In the genomic region with DNA sequence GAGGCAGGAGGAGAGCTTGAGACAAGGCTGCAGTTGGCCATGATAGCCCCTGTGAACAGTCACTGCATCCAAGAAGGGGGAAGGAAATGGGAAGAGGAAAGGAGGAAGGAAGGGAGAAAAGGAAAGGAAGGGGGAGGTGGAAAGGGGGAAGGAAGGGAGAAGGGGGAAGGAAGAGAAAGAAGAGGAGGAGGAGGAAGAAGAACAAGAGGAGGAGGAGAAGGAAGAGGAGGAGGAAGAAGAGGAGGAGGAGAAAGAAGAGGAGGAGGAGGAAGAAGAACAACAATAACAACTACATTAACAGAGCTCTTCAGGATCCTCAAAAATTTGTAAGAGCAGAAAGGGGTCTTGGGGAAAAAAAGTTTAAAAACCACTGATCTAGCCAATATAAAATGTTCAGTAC, we compare ENCODE assay signal across 19 cellular contexts. TPM values are rescaled to one million over a fixed set of nuclear protein-coding genes. Genes with fewer than 3 reads are reported as not detected.
DNase-seq lines count a peak whose midpoint lies in the region; ATAC-seq, FAIRE-seq and TF ChIP-seq lines count a peak whose summit lies in the region.
"Had no signal": no experiment of that assay in that cellular context is flagged by ENCODE, and none has a peak within 500 bp of the region (broad histone marks: within the 10 kb centered on the region; RNA-seq: fewer than 3 reads in every experiment).

No MANE protein-coding gene starts in this region.

- H3K4me3 Mint-ChIP-seq in Caco-2 (ENCODE audit: unreplicated experiment), result no peak overlapping the region
- H3K4me3 Mint-ChIP-seq: B cell; CD4-positive, alpha-beta T cell; HFFc6 had no signal

- H3K27ac ChIP-seq in BLaER1 treated with 17β-estradiol and CSF1 and Interleukin-3, amounts not matched to agents 10 nM and 100 nM, result no peak overlapping the region
- H3K27ac ChIP-seq in K562 (ENCODE audit: extremely low read depth, low read depth, low read length) (no peak overlapping the region), neutrophil (peak overlapping the region; percentile 61)
- H3K27ac ChIP-seq: GM23248 had no signal

- TF ChIP-seq EP300 in K562 (IDR thresholded peaks at IDR 0.05; ENCODE audit: low read length), result no peak

- no peak for FAIRE-seq in K562 (lab: Jason Lieb, UNC)
- FAIRE-seq: GM12892, GM18507 had no signal

- no peaks in the 10 kb centered on the region for H3K9me1 ChIP-seq in K562 (ENCODE audit: control insufficient read depth, insufficient read depth, low read length)

- H2AFZ ChIP-seq in K562 (ENCODE audit: low read depth, low read length), result no peak overlapping the region
- H2AFZ ChIP-seq: GM23248 had no signal

- intact Hi-C loops in Caco-2 (cut with micrococcal nuclease; ENCODE audit: unreplicated experiment), result no loop called here
- intact Hi-C loops in K562 (cut with micrococcal nuclease), result no loop called here

- POLR2A ChIA-PET in Caco-2 (lab: Charles Lee) (interaction anchor here (0.6 kb wide), 1 partner anchor 32 kb away, joined by 4 read pairs; a partner anchor contains a TSS), K562 (lab: Yijun Ruan, JAX) (interaction anchor here (0.8 to 1.5 kb wide), 4 partner anchors 23 to 83 kb away, joined by 3 to 5 read pairs (median 3); no protein-coding TSS in a partner anchor)

- H3K27ac Mint-ChIP-seq in Caco-2 (ENCODE audit: unreplicated experiment), result peak overlapping the region; percentile 13
- H3K27ac Mint-ChIP-seq: B cell; CD4-positive, alpha-beta T cell; HFFc6 had no signal

- no peak for DNase-seq in Caco-2
- no peak for DNase-seq in K562 (ENCODE audit: extremely low read depth in 1 of 4, low spot score in 3 of 4)
- no peak for DNase-seq in NCI-H2107 treated with DMSO at 0.1 percent for 48 hours (lab: John Stamatoyannopoulos, UW; ENCODE audit: unreplicated experiment)
- DNase-seq in glomerular visceral epithelial cell (ENCODE audit: extremely low spot score), result no peak
- no peak for DNase-seq in HUDEP-2 (lab: John Stamatoyannopoulos, UW; ENCODE audit: unreplicated experiment in 76 of 76)
- DNase-seq: C1 segment of cervical spinal cord; CD4-positive, alpha-beta T cell; DMS153; DMS79; GDM1; GM23248; HCEC 1CT; HFFc6; KBM-7 had no signal

- H3K9me3 ChIP-seq in BLaER1 treated with 17β-estradiol and CSF1 and Interleukin-3, amounts not matched to agents 10 nM and 100 nM (replicated peaks in 1 of 11), result no peaks in the 10 kb centered on the region
- H3K9me3 ChIP-seq in Caco-2, result no peaks in the 10 kb centered on the region
- H3K9me3 ChIP-seq in K562 (replicated peaks; ENCODE audit: control insufficient read depth, insufficient read depth, low read depth, low read length), result no peaks in the 10 kb centered on the region
- H3K9me3 ChIP-seq in neutrophil, result no peaks in the 10 kb centered on the region

- in situ Hi-C loops in K562 (cut with MboI), result no loop called here

- H3K4me1 Mint-ChIP-seq in Caco-2 (ENCODE audit: low read depth, unreplicated experiment), result peaks cover 44% of the 10 kb centered on the region

- no peaks in the 10 kb centered on the region for H3K27me3 Mint-ChIP-seq in Caco-2 (ENCODE audit: insufficient read depth, unreplicated experiment)
- H3K27me3 Mint-ChIP-seq: B cell; CD4-positive, alpha-beta T cell had no signal

- TF ChIP-seq CTCF in Caco-2 (IDR thresholded peaks at IDR 0.05; ENCODE audit: insufficient read depth in 1 of 2, low read depth in 1 of 2, low read length in 1 of 2, severe bottlenecking in 1 of 2, unreplicated experiment in 1 of 2) (no peak), K562 (IDR thresholded peaks at IDR 0.05 in 2 of 3, conservative IDR thresholded peaks at IDR 0.05 in 1 of 3; ENCODE audit: insufficient read depth in 2 of 3, low read depth in 1 of 3, low read length in 3 of 3) (no peak), neutrophil (IDR thresholded peaks at IDR 0.05) (no peak)

- H3K36me3 ChIP-seq in BLaER1 treated with 17β-estradiol and CSF1 and Interleukin-3, amounts not matched to agents 10 nM and 100 nM, result peaks cover 0 to 33% (median 14%) of the 10 kb centered on the region in 11 experiments; a peak in 15 of 22 replicates
- H3K36me3 ChIP-seq in Caco-2 (ENCODE audit: control insufficient read depth, insufficient read depth, low read length) (no peaks in the 10 kb centered on the region), K562 (ENCODE audit: control insufficient read depth, insufficient read depth, low read length) (peaks cover 5% of the 10 kb centered on the region; the same call in 1 of the 3 replicates), neutrophil (no peaks in the 10 kb centered on the region)

- H4K20me1 ChIP-seq in BLaER1 treated with 17β-estradiol and CSF1 and Interleukin-3, amounts not matched to agents 10 nM and 100 nM, result peaks cover 34 to 97% (median 89%) of the 10 kb centered on the region in 11 experiments
- H4K20me1 ChIP-seq in K562 (replicated peaks; ENCODE audit: control insufficient read depth, insufficient read depth, low read length), result peaks cover 24% of the 10 kb centered on the region

- CTCF ChIA-PET in Caco-2 (lab: Charles Lee) (no interaction called here), K562 (lab: Yijun Ruan, JAX; ENCODE audit: low intra/inter-chr PET ratio) (no interaction called here)

- no peak overlapping the region for H3K4me3 ChIP-seq in BLaER1 treated with 17β-estradiol and CSF1 and Interleukin-3, amounts not matched to agents 10 nM and 100 nM
- H3K4me3 ChIP-seq in Caco-2 (ENCODE audit: low read depth, low read length) (no peak overlapping the region), K562 (no peak overlapping the region), neutrophil (ENCODE audit: low read depth in 1 of 2, low read length in 1 of 2) (no peak overlapping the region)
- H3K4me3 ChIP-seq: GM23248 had no signal

- TF ChIP-seq POLR2A in K562 (conservative IDR thresholded peaks at IDR 0.05), result no peak

- BruUV-seq in Caco-2 (replicated peaks; lab: Mats Ljungman, UMichigan), result no TSS peak
- no TSS peak for BruUV-seq in K562 (replicated peaks; lab: Mats Ljungman, UMichigan)

- H3K9ac ChIP-seq in BLaER1 treated with 17β-estradiol and CSF1 and Interleukin-3, amounts not matched to agents 10 nM and 100 nM, result no peak overlapping the region
- no peak overlapping the region for H3K9ac ChIP-seq in K562 (ENCODE audit: insufficient read depth in 1 of 2, low read depth in 2 of 2, low read length in 2 of 2)
- H3K9ac ChIP-seq: GM23248 had no signal

- H3K27me3 ChIP-seq in BLaER1 treated with 17β-estradiol and CSF1 and Interleukin-3, amounts not matched to agents 10 nM and 100 nM, result no peaks in the 10 kb centered on the region
- H3K27me3 ChIP-seq in Caco-2 (replicated peaks; ENCODE audit: control insufficient read depth, insufficient read depth, low read length) (no peaks in the 10 kb centered on the region), K562 (ENCODE audit: control insufficient read depth in 2 of 2, insufficient read depth in 2 of 2, low read length in 2 of 2) (no peaks in the 10 kb centered on the region), neutrophil (no peaks in the 10 kb centered on the region)

- H3K4me2 ChIP-seq in BLaER1 treated with 17β-estradiol and CSF1 and Interleukin-3, amounts not matched to agents 10 nM and 100 nM, result peak overlapping the region in 7 of 11 experiments; percentile 8 to 55 (median 27); a peak in 10 of 22 replicates
- no peak overlapping the region for H3K4me2 ChIP-seq in K562 (ENCODE audit: insufficient read depth, low read length)

- H3K4me1 ChIP-seq in BLaER1 treated with 17β-estradiol and CSF1 and Interleukin-3, amounts not matched to agents 10 nM and 100 nM, result peaks cover 20 to 65% (median 32%) of the 10 kb centered on the region in 10 experiments
- H3K4me1 ChIP-seq in Caco-2, result peaks cover 44% of the 10 kb centered on the region
- H3K4me1 ChIP-seq in K562 (replicated peaks in 1 of 2; ENCODE audit: control insufficient read depth in 2 of 2, insufficient read depth in 2 of 2, low read length in 2 of 2), result peaks cover 6 to 13% of the 10 kb centered on the region in 2 experiments; a peak in 2 of 5 replicates
- H3K4me1 ChIP-seq in neutrophil (ENCODE audit: control insufficient read depth in 1 of 2, insufficient read depth in 1 of 2, low read depth in 1 of 2, low read length in 1 of 2), result peaks cover 34 to 40% of the 10 kb centered on the region in 2 experiments

- peaks cover 78% of the 10 kb centered on the region for H3K79me2 ChIP-seq in K562 (ENCODE audit: control insufficient read depth, insufficient read depth, low read length)

- no peak for ATAC-seq in K562

- peaks cover 40% of the 10 kb centered on the region for H3K36me3 Mint-ChIP-seq in Caco-2 (ENCODE audit: insufficient read depth, unreplicated experiment)

- no peak for TF ChIP-seq RAD21 in K562 (CRISPR knock-in tag; conservative IDR thresholded peaks at IDR 0.05 in 1 of 2, IDR thresholded peaks at IDR 0.05 in 1 of 2)

- H3K9me3 Mint-ChIP-seq in Caco-2 (ENCODE audit: unreplicated experiment), result no peaks in the 10 kb centered on the region
- H3K9me3 Mint-ChIP-seq: CD4-positive, alpha-beta T cell; HFFc6 had no signal

RNA-seq across cellular contexts. Expression of a gene that starts 5.2 kb away (rescaled TPM):
- total RNA-seq in Caco-2 (2022) (210 and 227 TPM in 2 replicates), K562 (2014; rRNA removed) (30.0 and 35.8 TPM in 2 replicates), K562 (2014; rRNA removed; fragmentation: Illumina TruSeq; extraction: Trizol) (45.4 and 53.5 TPM in 2 replicates), K562 (2015; rRNA removed; fragmentation: Illumina TruSeq; extraction: Trizol) (39.6 and 45.7 TPM in 2 replicates), K562 (2021) (70.8 and 77.2 TPM in 2 replicates)
- 17.2 and 50.1 TPM in 2 replicates for total RNA-seq in K562 (2011; cell fraction: chromatin; rRNA removed; ENCODE audit: low replicate concordance)
- total RNA-seq in K562 (2011; cell fraction: nucleolus; rRNA removed), result 15.7 and 17.4 TPM in 2 replicates
- total RNA-seq in K562 (2011; cell fraction: nucleoplasm; rRNA removed), result 22.2 and 30.5 TPM in 2 replicates
- polyA plus RNA-seq in K562 (2011; rRNA removed) (74.7 and 95.3 TPM in 2 replicates), K562 (2014; fragmentation: Illumina TruSeq; extraction: Trizol) (60.2 and 67.9 TPM in 2 replicates), K562 (2014; fragmentation: Nextera tagmentation; extraction: Ambion mirVana) (10 to 100 TPM; 14.0 to 15.7 TPM), K562 (2014; rRNA removed) (33.6 and 41.4 TPM in 2 replicates)
- 35.5 and 36.2 TPM in 2 replicates for polyA plus RNA-seq in K562 (2011; cell fraction: cytosol; rRNA removed)
- 21.9 and 32.9 TPM in 2 replicates for polyA plus RNA-seq in K562 (2011; cell fraction: nucleus; rRNA removed)
- polyA plus RNA-seq in K562 (2012), result 55.5 and 74.0 TPM in 2 replicates
- 200 and 246 TPM in 2 replicates for polyA minus RNA-seq in K562 (2011; rRNA and poly(A)+ RNA removed)
- 47.0 and 60.7 TPM in 2 replicates for polyA minus RNA-seq in K562 (2011; cell fraction: cytosol; rRNA and poly(A)+ RNA removed)
- polyA minus RNA-seq in K562 (2011; cell fraction: nucleus; rRNA and poly(A)+ RNA removed), result 12.4 and 26.5 TPM in 2 replicates

RNA-seq across cellular contexts. Expression of a gene that starts 32.0 kb away (rescaled TPM):
- total RNA-seq in Caco-2 (2022), result 111 and 113 TPM in 2 replicates
- total RNA-seq in K562 (2011; cell fraction: chromatin; rRNA removed; ENCODE audit: low replicate concordance), result 47.1 and 66.4 TPM in 2 replicates
- 27.8 and 30.0 TPM in 2 replicates for total RNA-seq in K562 (2011; cell fraction: nucleolus; rRNA removed)
- 47.8 and 65.0 TPM in 2 replicates for total RNA-seq in K562 (2011; cell fraction: nucleoplasm; rRNA removed)
- 87.2 and 98.6 TPM in 2 replicates for total RNA-seq in K562 (2014; rRNA removed)
- total RNA-seq in K562 (2014; rRNA removed; fragmentation: Illumina TruSeq; extraction: Trizol), result 102 and 104 TPM in 2 replicates
- 102 and 118 TPM in 2 replicates for total RNA-seq in K562 (2015; rRNA removed; fragmentation: Illumina TruSeq; extraction: Trizol)
- total RNA-seq in K562 (2021), result 66.0 and 81.9 TPM in 2 replicates
- 126 and 130 TPM in 2 replicates for polyA plus RNA-seq in K562 (2011; rRNA removed)
- polyA plus RNA-seq in K562 (2011; cell fraction: cytosol; rRNA removed), result 27.7 and 54.8 TPM in 2 replicates
- polyA plus RNA-seq in K562 (2011; cell fraction: nucleus; rRNA removed), result 30.0 and 56.5 TPM in 2 replicates
- 93.8 and 140 TPM in 2 replicates for polyA plus RNA-seq in K562 (2012)
- 68.5 and 75.0 TPM in 2 replicates for polyA plus RNA-seq in K562 (2014; fragmentation: Illumina TruSeq; extraction: Trizol)
- polyA plus RNA-seq in K562 (2014; fragmentation: Nextera tagmentation; extraction: Ambion mirVana), result 100 to 1,000 TPM; 216 to 237 TPM
- polyA plus RNA-seq in K562 (2014; rRNA removed), result 67.2 and 79.2 TPM in 2 replicates
- 63.0 and 72.5 TPM in 2 replicates for polyA minus RNA-seq in K562 (2011; rRNA and poly(A)+ RNA removed)
- polyA minus RNA-seq in K562 (2011; cell fraction: cytosol; rRNA and poly(A)+ RNA removed), result 23.1 and 25.8 TPM in 2 replicates
- 11.6 and 21.1 TPM in 2 replicates for polyA minus RNA-seq in K562 (2011; cell fraction: nucleus; rRNA and poly(A)+ RNA removed)
